ENCODE assay signal across 8 cellular contexts in the genomic region with DNA sequence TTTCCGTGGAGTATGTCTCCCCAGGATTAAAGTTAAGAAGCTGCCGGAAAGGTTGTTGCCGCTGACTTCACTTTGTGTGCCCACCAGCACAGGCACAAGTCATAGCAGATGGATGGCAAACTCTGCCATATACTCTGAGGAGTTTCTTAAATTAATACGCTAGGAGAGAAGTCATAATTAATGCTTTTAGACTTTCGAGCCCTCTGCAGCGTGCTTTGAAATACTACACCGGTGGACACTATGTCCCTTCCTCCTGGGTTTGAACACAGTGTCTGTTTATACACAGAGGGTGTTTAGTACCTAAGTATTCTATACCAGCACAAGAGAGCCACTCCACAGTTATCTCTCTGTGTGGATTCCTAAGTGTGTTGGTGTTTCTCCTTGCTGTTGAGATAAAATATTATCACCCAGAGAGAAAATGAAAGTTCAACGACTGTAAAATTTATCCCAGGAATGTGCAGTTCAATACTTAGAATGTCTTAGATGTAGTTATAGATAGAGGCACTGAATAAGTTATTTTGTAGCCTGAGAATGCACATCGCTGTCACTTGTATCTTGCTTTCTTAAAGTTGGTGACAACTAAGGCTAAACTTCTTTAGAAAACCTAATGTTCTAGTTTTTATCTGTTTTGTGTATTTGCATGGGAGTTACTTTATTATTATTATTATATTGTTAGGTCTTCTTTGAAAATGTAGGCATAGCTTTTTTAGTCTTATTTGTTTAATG. TPM values are rescaled to one million over a fixed set of nuclear protein-coding genes. Genes with fewer than 3 reads are reported as not detected.
DNase-seq lines count a peak whose midpoint lies in the region; ATAC-seq, FAIRE-seq and TF ChIP-seq lines count a peak whose summit lies in the region.

No MANE protein-coding gene starts in this region.

- TF ChIP-seq CTCF in ascending aorta (IDR thresholded peaks at IDR 0.05) (no peak), keratinocyte (optimal IDR thresholded peaks at IDR 0.05 in 1 of 3, IDR thresholded peaks at IDR 0.05 in 1 of 3, conservative IDR thresholded peaks at IDR 0.05 in 1 of 3; ENCODE audit: extremely low read depth in 1 of 3, insufficient read depth in 2 of 3, low read length in 3 of 3) (no peak), stomach (IDR thresholded peaks at IDR 0.05) (no peak)

- no peaks in the 10 kb centered on the region for H3K9me1 ChIP-seq in keratinocyte (ENCODE audit: control insufficient read depth, extremely low read depth, insufficient read depth, low read length)

- DNase-seq in DMS53 treated with DMSO at 0.1 percent for 48 hours (lab: John Stamatoyannopoulos, UW; ENCODE audit: unreplicated experiment) (peak; percentile 20), MV-4-11 (lab: John Stamatoyannopoulos, UW) (peak; percentile 56), ascending aorta (ENCODE audit: low spot score in 2 of 2) (no peak), keratinocyte (ENCODE audit: low read depth, low spot score) (no peak), stomach (no peak), SHP77 treated with DMSO at 0.1 percent for 48 hours (lab: John Stamatoyannopoulos, UW) (no peak)

- peak overlapping the region; percentile 76 to 86 for H3K4me3 ChIP-seq in ascending aorta
- H3K4me3 ChIP-seq in keratinocyte (ENCODE audit: control insufficient read depth in 2 of 3, extremely low read depth in 1 of 3, insufficient read depth in 2 of 3, low read depth in 1 of 3, low read length in 3 of 3) = peak overlapping the region; percentile 71 to 90 (median 89)
- H3K4me3 ChIP-seq in stomach = peak overlapping the region; percentile 67 to 79 (median 74)

- H3K27ac ChIP-seq in ascending aorta (peak overlapping the region; percentile 94 to 99), keratinocyte (ENCODE audit: control insufficient read depth, insufficient read depth, low read length) (peak overlapping the region; percentile 85), stomach (peak overlapping the region; percentile 76 to 99 (median 98))

- no peak for TF ChIP-seq POLR2A in stomach (IDR thresholded peaks at IDR 0.05)

- TF ChIP-seq EP300 in stomach (IDR thresholded peaks at IDR 0.05) = no peak

- dilution Hi-C loops in keratinocyte (cut with MboI; ENCODE audit: extremely low pct_ligation_motif_present, low sequenced_read_pairs) = no loop called here

- WGBS in stomach, 5 donors = 0 to 1% (median 0%) methylated on average over 9 of the region's 9 CpGs

- ATAC-seq in HG03565 (IDR thresholded peaks at IDR 0.05; ENCODE audit: unreplicated experiment) = no peak
- ATAC-seq in HG03139 (IDR thresholded peaks at IDR 0.05; ENCODE audit: unreplicated experiment) = no peak

- H3K79me2 ChIP-seq in keratinocyte (ENCODE audit: control insufficient read depth, insufficient read depth, low read length) = peaks cover 63% of the 10 kb centered on the region

- H3K4me1 ChIP-seq in ascending aorta = peaks cover 3 to 20% of the 10 kb centered on the region in 2 donors
- peaks cover 43% of the 10 kb centered on the region for H3K4me1 ChIP-seq in keratinocyte (ENCODE audit: control insufficient read depth, extremely low read depth, insufficient read depth, low read length)
- H3K4me1 ChIP-seq in stomach = peaks cover 26 to 76% (median 52%) of the 10 kb centered on the region in 4 donors

- no peaks in the 10 kb centered on the region for H4K20me1 ChIP-seq in keratinocyte (ENCODE audit: control insufficient read depth, extremely low read depth, insufficient read depth, low read length)

- H3K36me3 ChIP-seq in ascending aorta (no peaks in the 10 kb centered on the region), keratinocyte (ENCODE audit: control insufficient read depth in 2 of 2, extremely low read depth in 1 of 2, insufficient read depth in 2 of 2, low read length in 2 of 2) (no peaks in the 10 kb centered on the region), stomach (no peaks in the 10 kb centered on the region)

- intact Hi-C loops in ascending aorta (cut with DNase I) = loop anchor here (2.0 kb wide), 1 partner anchor 30 kb away; no protein-coding TSS in a partner anchor
- intact Hi-C loops in stomach (cut with DNase I; ENCODE audit: low total_unique reads) = no loop called here

- H2AFZ ChIP-seq in keratinocyte (ENCODE audit: control insufficient read depth, low read length) = no peak overlapping the region

- peak overlapping the region; percentile 90 for H3K4me2 ChIP-seq in keratinocyte (ENCODE audit: control insufficient read depth, extremely low read depth, insufficient read depth, low read depth, low read length)

- H3K9me3 ChIP-seq in ascending aorta (no peaks in the 10 kb centered on the region), keratinocyte (ENCODE audit: control insufficient read depth, low read depth, low read length) (no peaks in the 10 kb centered on the region), stomach (no peaks in the 10 kb centered on the region)

- H3K27me3 ChIP-seq in ascending aorta (no peaks in the 10 kb centered on the region), keratinocyte (ENCODE audit: control insufficient read depth, extremely low read depth, insufficient read depth, low read length) (no peaks in the 10 kb centered on the region), stomach (no peaks in the 10 kb centered on the region)

- peak overlapping the region; percentile 87 for H3K9ac ChIP-seq in keratinocyte (ENCODE audit: control insufficient read depth, extremely low read depth, insufficient read depth, low read length)

- FAIRE-seq in keratinocyte (lab: Jason Lieb, UNC) = no peak

RNA-seq across cellular contexts. Expression of a gene that starts 1.6 kb away (rescaled TPM):
- total RNA-seq in ascending aorta (350 TPM), stomach (100 to 1,000 TPM in 4 of 5 donors, 10 to 100 TPM in 1; 95.0 to 379 (median 325) TPM)
- polyA plus RNA-seq in keratinocyte (56.4 to 71.2 TPM (median 58.3 TPM) in 3 replicates), stomach (10 to 100 TPM; 25.7 to 39.3 (median 29.2) TPM)
- polyA plus RNA-seq in keratinocyte (2011; ENCODE audit: low read depth) = 46.2 TPM
- polyA plus RNA-seq in keratinocyte (2011; cell fraction: cytosol; rRNA removed) = 49.0 and 54.8 TPM in 2 replicates
- 76.5 and 82.3 TPM in 2 replicates for polyA plus RNA-seq in keratinocyte (2011; cell fraction: nucleus; rRNA removed)
- polyA plus RNA-seq in keratinocyte (2012; ENCODE audit: low replicate concordance) = 26.3 and 45.5 TPM in 2 replicates
- polyA minus RNA-seq in keratinocyte = 98.5 to 233 TPM (median 221 TPM) in 3 replicates
- polyA minus RNA-seq in keratinocyte (2011; cell fraction: cytosol; rRNA and poly(A)+ RNA removed) = 130 TPM
- 153 and 237 TPM in 2 replicates for polyA minus RNA-seq in keratinocyte (2011; cell fraction: nucleus; rRNA and poly(A)+ RNA removed)

Comparison
In these comparisons a context has a peak if more than half of its experiments do, and no peak if none do; other contexts are left out.
1. DNase-seq: peak in DMS53 treated with DMSO at 0.1 percent for 48 hours (single experiment) and MV-4-11 (single experiment); none in ascending aorta (0 of 2), keratinocyte (single experiment), stomach (single experiment) and SHP77 treated with DMSO at 0.1 percent for 48 hours (single experiment).
2. Peak in every context shown above with its lines, with median percentiles within 50 percentile points of each other: H3K27ac ChIP-seq and H3K4me3 ChIP-seq.